ENCODE assay signal across 25 cellular contexts in the genomic region with DNA sequence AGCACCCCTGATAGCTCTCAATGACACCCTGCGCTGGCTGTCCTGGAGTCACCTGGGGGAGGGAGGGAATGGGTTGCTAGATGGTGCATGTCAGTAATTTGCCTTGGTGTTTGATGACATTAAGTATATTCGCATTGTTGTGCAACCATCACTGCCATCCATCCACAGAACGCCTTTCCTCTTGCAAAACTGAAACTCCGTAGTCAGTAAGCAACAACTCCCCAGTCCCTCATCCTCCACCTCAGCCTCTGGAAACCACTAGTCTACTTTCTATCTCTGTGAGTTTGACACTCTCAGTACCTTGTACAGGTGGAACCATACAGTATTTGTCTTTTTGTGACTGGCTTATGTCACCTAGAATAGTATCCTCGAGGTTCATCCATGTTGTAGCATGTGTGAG.
"Had no signal": no experiment of that assay in that cellular context is flagged by ENCODE, and none has a peak within 500 bp of the region (broad histone marks: within the 10 kb centered on the region; RNA-seq: fewer than 3 reads in every experiment).

No MANE protein-coding gene starts in this region.

- H3K9ac ChIP-seq: neural progenitor cell had no signal

- H3K27ac ChIP-seq: brain microvascular endothelial cell, esophagus muscularis mucosa, left lung, neural progenitor cell, spleen, testis, transverse colon had no signal

- H3K4me1 ChIP-seq: left lung, transverse colon had no signal

- H3K9me3 ChIP-seq: esophagus muscularis mucosa, left lung, spleen, testis, transverse colon had no signal

- H2AFZ ChIP-seq: neural progenitor cell had no signal

- H3K36me3 ChIP-seq: brain microvascular endothelial cell, esophagus muscularis mucosa, left lung, neural progenitor cell, spleen, transverse colon had no signal

- H3K4me3 ChIP-seq: esophagus muscularis mucosa, left lung, lung, neural progenitor cell, spleen, testis, transverse colon had no signal

- DNase-seq: activated CD4-positive, alpha-beta memory T cell treated with anti-CD3 and anti-CD28 coated beads for 36 hours; activated CD4-positive, alpha-beta T cell treated with anti-CD3 and anti-CD28 coated beads, Interleukin-2, amount 10 ng/mL, durations not matched to agents 24 days and 14 days; activated CD4-positive, CD25-positive, alpha-beta regulatory T cell treated with anti-CD3 and anti-CD28 coated beads, Interleukin-2, amount 50 U/mL, for 72 hours; activated CD8-positive, alpha-beta memory T cell treated with anti-CD3 and anti-CD28 coated beads, Interleukin-2, amount 50 U/mL, for 48 hours; activated gamma-delta T cell treated with Interleukin-2 at 50 U/mL for 16 hours; activated naive CD4-positive, alpha-beta T cell treated with anti-CD3 and anti-CD28 coated beads, Interleukin-2, amount 50 U/mL, for 16 hours; activated T-cell treated with anti-CD3 and anti-CD28 coated beads, Interleukin-2, amount 50 U/mL, for 4 hours; amniotic stem cell; brain microvascular endothelial cell; central memory CD4-positive, alpha-beta T cell; effector CD4-positive, alpha-beta T cell; foreskin melanocyte; left lung; mesendoderm; natural killer cell; spleen; stimulated activated CD4-positive, alpha-beta T cell treated with anti-CD3 and anti-CD28 coated beads, Interleukin-4, amount 100 ng/mL, for 1 hour; stimulated activated naive CD8-positive, alpha-beta T cell treated with anti-CD3 and anti-CD28 coated beads, Interleukin-15, Interleukin-2, amounts not matched to agents 100 U/mL and 50 U/mL, for 24 hours; T1000; testis; transverse colon had no signal

- H3K27me3 ChIP-seq: brain microvascular endothelial cell, esophagus muscularis mucosa, neural progenitor cell, testis, transverse colon had no signal

- ATAC-seq: activated T-cell treated with anti-CD3 and anti-CD28 coated beads, Interleukin-2, amount 50 U/mL, for 4 hours; activated T-helper 17 cell treated with anti-CD3 and anti-CD28 coated beads, Interleukin-2, amount 50 U/mL, for 72 hours; left lung; natural killer cell; stimulated activated naive CD8-positive, alpha-beta T cell treated with anti-CD3 and anti-CD28 coated beads, Interleukin-15, Interleukin-2, amounts not matched to agents 100 U/mL and 50 U/mL, for 24 hours had no signal

- H3K4me2 ChIP-seq: neural progenitor cell had no signal
